In genomic region chr19:8444677-8445487, GRCh38 we compare ENCODE assay signal across 8 cellular contexts.
A peak's percentile ranks its signal among the peaks of the same experiment; 100 is the strongest.
DNase-seq lines count a peak whose midpoint lies in the region; ATAC-seq lines count a peak whose summit lies in the region.

HNRNPM (plus strand) TSS chr19:8444975; CDS start chr19:8444999, 24 bp downstream.

- H3K27ac ChIP-seq in cingulate gyrus (ENCODE audit: low read depth, low read length), result peak within 1 kb of the TSS; percentile 88

- peak; percentile 83 for ATAC-seq in HG03442 (IDR thresholded peaks at IDR 0.05; ENCODE audit: unreplicated experiment)

- DNase-seq in Ammon's horn (ENCODE audit: low spot score) (peak; percentile 98), GM19238 (ENCODE audit: insufficient read length, low spot score) (peak; percentile 97), NCI-H524 (lab: John Stamatoyannopoulos, UW) (peak; percentile 98 to 99), kidney glomerular epithelial cell (lab: John Stamatoyannopoulos, UW) (peak; percentile 98)
- DNase-seq in activated CD4-positive, alpha-beta T cell treated with anti-CD3 and anti-CD28 coated beads for 4 hours, result peak; percentile 100
- peak; percentile 100 for DNase-seq in stimulated activated CD4-positive, alpha-beta T cell treated with anti-CD3 and anti-CD28 coated beads, Interleukin-1b, Interleukin-23, amount 100 ng/mL, for 1 hour (ENCODE audit: low read depth in 2 of 2)

Comparison
In these comparisons a context has a peak if more than half of its experiments do, and no peak if none do; other contexts are left out.
1. Peak in every context shown above with its lines: DNase-seq, ATAC-seq and H3K27ac ChIP-seq.